In the genomic region with DNA sequence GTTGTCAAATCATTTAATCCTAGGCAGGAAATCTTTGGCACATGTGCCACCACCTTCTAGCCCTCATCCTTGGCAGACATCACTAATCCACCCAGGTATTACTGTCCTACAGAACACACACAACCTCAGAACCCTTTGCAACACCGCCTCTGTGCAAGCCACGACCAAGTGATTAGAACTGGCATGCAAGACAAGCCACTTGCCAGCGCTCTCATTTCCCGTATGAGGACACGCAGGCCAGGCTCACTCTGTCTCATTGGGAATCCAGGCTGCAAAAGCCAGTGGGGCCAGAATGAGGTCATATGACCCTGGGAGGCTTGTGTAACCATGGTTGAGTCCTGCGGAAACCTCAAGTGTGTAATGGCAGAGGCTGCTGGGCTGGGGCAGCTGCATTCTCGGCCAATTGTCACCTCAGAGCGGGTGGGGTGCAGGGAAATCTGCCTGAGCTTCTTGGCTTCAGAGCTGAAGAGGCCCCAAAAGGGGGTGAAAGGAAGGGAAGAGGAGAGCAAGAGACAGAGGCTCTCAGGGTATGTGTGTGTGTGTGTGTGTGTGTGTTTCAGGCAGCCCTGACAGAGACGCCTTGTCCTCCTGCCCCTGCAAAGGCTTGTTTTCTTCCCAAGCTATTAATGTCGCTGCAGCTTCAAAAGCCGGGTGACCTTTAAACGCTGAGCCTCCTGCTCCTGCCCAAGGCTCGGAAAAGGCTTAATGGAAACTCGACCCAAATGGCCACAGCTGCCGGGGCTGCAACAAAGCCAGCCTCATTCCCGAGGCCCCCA, we compare ENCODE assay signal across 9 cellular contexts. TPM values are rescaled to one million over a fixed set of nuclear protein-coding genes. Genes with fewer than 3 reads are reported as not detected.
DNase-seq lines count a peak whose midpoint lies in the region; ATAC-seq and TF ChIP-seq lines count a peak whose summit lies in the region.
"Had no signal": no experiment of that assay in that cellular context is flagged by ENCODE, and none has a peak within 500 bp of the region (broad histone marks: within the 10 kb centered on the region; RNA-seq: fewer than 3 reads in every experiment).

No MANE protein-coding gene starts in this region.

- peak in 13 of 14 donors; percentile 47 to 96 (median 84) for DNase-seq in C1 segment of cervical spinal cord (lab: John Stamatoyannopoulos, UW)
- peak; percentile 97 for DNase-seq in SKM-1 (lab: John Stamatoyannopoulos, UW; ENCODE audit: unreplicated experiment)
- DNase-seq in fibroblast of gingiva (ENCODE audit: low read depth): peak; percentile 100
- peak; percentile 93 for DNase-seq in ureter (ENCODE audit: low spot score)
- no peak for DNase-seq in activated gamma-delta T cell treated with Interleukin-2 at 50 U/mL for 16 hours

- TF ChIP-seq RAD21 in Ishikawa (IDR thresholded peaks at IDR 0.05; ENCODE audit: low read depth): no peak

- H3K4me1 ChIP-seq in mucosa of rectum (ENCODE audit: control insufficient read depth in 2 of 2, insufficient read depth in 2 of 2, low read length in 2 of 2): peaks cover 17 to 40% of the 10 kb centered on the region in 2 donors

- H3K36me3 ChIP-seq in mucosa of rectum (ENCODE audit: control insufficient read depth in 2 of 2, insufficient read depth in 2 of 2, low read length in 2 of 2): no peaks in the 10 kb centered on the region
- H3K36me3 ChIP-seq: HAP-1 had no signal

- no peaks in the 10 kb centered on the region for H3K27me3 ChIP-seq in mucosa of rectum (ENCODE audit: control insufficient read depth in 2 of 2, insufficient read depth in 2 of 2, low read length in 2 of 2)

- H3K9me3 ChIP-seq in mucosa of rectum (ENCODE audit: control insufficient read depth in 2 of 2, low read length in 2 of 2): no peaks in the 10 kb centered on the region
- H3K9me3 ChIP-seq: HAP-1 had no signal

- no peak for ATAC-seq in GM19035 (IDR thresholded peaks at IDR 0.05; ENCODE audit: unreplicated experiment)

- peak overlapping the region; percentile 67 to 92 for H3K27ac ChIP-seq in mucosa of rectum (ENCODE audit: low read depth in 2 of 2, low read length in 2 of 2)

- peak overlapping the region in 1 of 2 donors; percentile 40 for H3K4me3 ChIP-seq in mucosa of rectum (ENCODE audit: low read length in 2 of 2)
- H3K4me3 ChIP-seq: HAP-1 had no signal

- 0 out of 2 replicates have a peak, but pooled peaks have one; percentile 8 for TF ChIP-seq EP300 in Ishikawa (IDR thresholded peaks at IDR 0.05; ENCODE audit: borderline replicate concordance)

- H3K9ac ChIP-seq in mucosa of rectum (ENCODE audit: low read depth in 1 of 2, low read length in 2 of 2): peak overlapping the region; percentile 27 to 76

TF ChIP-seq in Ishikawa, 13 proteins besides CTCF, POLR2A, EP300 and RAD21:
- TF ChIP-seq CEBPB (IDR thresholded peaks at IDR 0.05) (0 out of 2 replicates have a peak, but pooled peaks have one; percentile 61), TEAD4 (IDR thresholded peaks at IDR 0.05) (peak; percentile 41; the same call in 1 of the 2 replicates), YY1 (IDR thresholded peaks at IDR 0.05; ENCODE audit: low read depth) (no peak; the same call in 1 of the 2 replicates)
- TF ChIP-seq, protein P1, sequence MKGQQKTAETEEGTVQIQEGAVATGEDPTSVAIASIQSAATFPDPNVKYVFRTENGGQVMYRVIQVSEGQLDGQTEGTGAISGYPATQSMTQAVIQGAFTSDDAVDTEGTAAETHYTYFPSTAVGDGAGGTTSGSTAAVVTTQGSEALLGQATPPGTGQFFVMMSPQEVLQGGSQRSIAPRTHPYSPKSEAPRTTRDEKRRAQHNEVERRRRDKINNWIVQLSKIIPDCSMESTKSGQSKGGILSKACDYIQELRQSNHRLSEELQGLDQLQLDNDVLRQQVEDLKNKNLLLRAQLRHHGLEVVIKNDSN (IDR thresholded peaks at IDR 0.05): peak; percentile 86
TF ChIP-seq in Ishikawa: peak in this region for 3.

RNA-seq across cellular contexts. Expression of a gene that starts 43.2 kb away (rescaled TPM):
- total RNA-seq in ureter: 37.5 TPM
